ENCODE assay signal across 8 cellular contexts in genomic region chr1:159854693-159855192, GRCh38. TPM values are rescaled to one million over a fixed set of nuclear protein-coding genes. Genes with fewer than 3 reads are reported as not detected.
DNase-seq lines count a peak whose midpoint lies in the region; ATAC-seq and TF ChIP-seq lines count a peak whose summit lies in the region.

No MANE protein-coding gene starts in this region.

- H3K4me3 ChIP-seq in BE2C (ENCODE audit: low read depth, low read length) = peak overlapping the region; percentile 72
- H3K4me3 ChIP-seq in fibroblast of villous mesenchyme (ENCODE audit: low read depth, low read length) = peak overlapping the region; percentile 68

- peaks cover 4% of the 10 kb centered on the region for H3K4me1 ChIP-seq in BE2C

- H3K36me3 Mint-ChIP-seq in nephron progenitor cell (ENCODE audit: low read depth) = no peaks in the 10 kb centered on the region

- H3K27me3 Mint-ChIP-seq in nephron progenitor cell (ENCODE audit: low read depth, poor library complexity) = peaks cover 92% of the 10 kb centered on the region

- H3K4me3 Mint-ChIP-seq in nephron progenitor cell = peak overlapping the region; percentile 71

- H3K9me3 ChIP-seq in BE2C = no peaks in the 10 kb centered on the region

- peaks cover 13% of the 10 kb centered on the region for H3K4me1 Mint-ChIP-seq in nephron progenitor cell

- ATAC-seq in GM19397 (IDR thresholded peaks at IDR 0.05; ENCODE audit: unreplicated experiment) = peak; percentile 83

- H3K27me3 ChIP-seq in BE2C = no peaks in the 10 kb centered on the region

- no peaks in the 10 kb centered on the region for H3K9me3 Mint-ChIP-seq in nephron progenitor cell

- DNase-seq in BE2C = peak; percentile 82
- peak; percentile 62 for DNase-seq in HPDE6-E6E7 (ENCODE audit: extremely low spot score)
- peak; percentile 17 for DNase-seq in SIG-M5 (lab: John Stamatoyannopoulos, UW)
- peak; percentile 54 for DNase-seq in activated gamma-delta T cell treated with anti-CD3 and anti-CD28 coated beads, Interleukin-2, amount 50 U/mL, for 16 hours (ENCODE audit: low read depth)
- DNase-seq in fibroblast of villous mesenchyme (ENCODE audit: low read depth) = peak; percentile 91
- DNase-seq in nephron progenitor cell = peak; percentile 83
- DNase-seq in stimulated activated naive CD4-positive, alpha-beta T cell treated with Interleukin-2 at 50 U/mL for 16 hours (lab: John Stamatoyannopoulos, UW) = peak; percentile 73

- H3K36me3 ChIP-seq in BE2C = no peaks in the 10 kb centered on the region

- H3K27ac Mint-ChIP-seq in nephron progenitor cell = no peak overlapping the region

- no peak for TF ChIP-seq CTCF in BE2C (IDR thresholded peaks at IDR 0.05; ENCODE audit: low read depth, low read length)
- no peak for TF ChIP-seq CTCF in fibroblast of villous mesenchyme (IDR thresholded peaks at IDR 0.05; ENCODE audit: insufficient read depth, low read depth, low read length)
- TF ChIP-seq CTCF in nephron progenitor cell (IDR thresholded peaks at IDR 0.05) = no peak

RNA-seq across cellular contexts. Expression of gene VSIG8, which starts 7.7 kb away (rescaled TPM):
- 0.60 TPM for polyA plus RNA-seq in BE2C (2012; ENCODE audit: insufficient read depth, insufficient read length, low read depth)
- under 0.01 TPM in 1 of 2 replicates, not detected in the other for total RNA-seq in fibroblast of villous mesenchyme

RNA-seq across cellular contexts. Expression of gene SLAMF8, which starts 28.1 kb away (rescaled TPM):
- polyA plus RNA-seq in BE2C (2012; ENCODE audit: insufficient read depth, insufficient read length, low read depth) = 0.25 TPM
- not detected in 2 replicates for total RNA-seq in fibroblast of villous mesenchyme

RNA-seq across cellular contexts. Expression of gene CFAP45, which starts 45.2 kb away (rescaled TPM):
- 3.6 TPM for polyA plus RNA-seq in BE2C (2012; ENCODE audit: insufficient read depth, insufficient read length, low read depth)
- total RNA-seq in fibroblast of villous mesenchyme = 0.32 and 0.43 TPM in 2 replicates

RNA-seq across cellular contexts. Expression of gene FCRL6, which starts 52.6 kb away (rescaled TPM):
- not detected for polyA plus RNA-seq in BE2C (2012; ENCODE audit: insufficient read depth, insufficient read length, low read depth)
- not detected in 2 replicates for total RNA-seq in fibroblast of villous mesenchyme

Comparison
In these comparisons a context has a peak if more than half of its experiments do, and no peak if none do; other contexts are left out.
1. Peak in every context shown above with its lines: DNase-seq, ATAC-seq and H3K4me3 ChIP-seq.
2. DNase-seq: peak in every context shown above with its lines; median percentile 91 in fibroblast of villous mesenchyme; 83 in nephron progenitor cell; 82 in BE2C; 73 in stimulated activated naive CD4-positive, alpha-beta T cell treated with Interleukin-2 at 50 U/mL for 16 hours; 62 in HPDE6-E6E7; 54 in activated gamma-delta T cell treated with anti-CD3 and anti-CD28 coated beads, Interleukin-2, amount 50 U/mL, for 16 hours; 17 in SIG-M5.